Comparison of ENCODE assay signal across 1 cellular context in the genomic region with DNA sequence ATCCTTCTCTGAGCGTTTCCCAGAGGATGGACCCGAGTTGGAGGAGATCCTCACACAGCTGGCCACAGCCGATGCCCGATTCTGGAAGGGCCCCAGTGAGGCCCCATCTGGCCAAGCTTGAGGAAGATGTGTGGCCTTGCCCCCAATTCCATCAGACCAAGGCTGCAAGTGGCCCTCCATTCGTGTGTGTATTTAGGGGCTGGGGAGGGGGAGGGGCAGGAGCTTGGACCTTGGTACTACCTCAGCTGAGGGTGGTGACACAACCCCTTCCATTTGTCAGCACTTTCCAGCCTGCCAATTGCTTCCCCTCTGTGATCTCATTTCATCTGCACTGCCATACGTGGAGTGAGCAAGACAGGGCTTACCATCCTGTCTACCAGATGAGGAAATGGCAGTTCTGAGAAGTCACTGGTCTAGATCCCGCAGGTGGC.
TF ChIP-seq lines count a peak whose summit lies in the region.

No MANE protein-coding gene starts in this region.

TF ChIP-seq in GM23338, 12 proteins besides CTCF, POLR2A, EP300 and RAD21 (continued from another document):
- TF ChIP-seq, protein P1, sequence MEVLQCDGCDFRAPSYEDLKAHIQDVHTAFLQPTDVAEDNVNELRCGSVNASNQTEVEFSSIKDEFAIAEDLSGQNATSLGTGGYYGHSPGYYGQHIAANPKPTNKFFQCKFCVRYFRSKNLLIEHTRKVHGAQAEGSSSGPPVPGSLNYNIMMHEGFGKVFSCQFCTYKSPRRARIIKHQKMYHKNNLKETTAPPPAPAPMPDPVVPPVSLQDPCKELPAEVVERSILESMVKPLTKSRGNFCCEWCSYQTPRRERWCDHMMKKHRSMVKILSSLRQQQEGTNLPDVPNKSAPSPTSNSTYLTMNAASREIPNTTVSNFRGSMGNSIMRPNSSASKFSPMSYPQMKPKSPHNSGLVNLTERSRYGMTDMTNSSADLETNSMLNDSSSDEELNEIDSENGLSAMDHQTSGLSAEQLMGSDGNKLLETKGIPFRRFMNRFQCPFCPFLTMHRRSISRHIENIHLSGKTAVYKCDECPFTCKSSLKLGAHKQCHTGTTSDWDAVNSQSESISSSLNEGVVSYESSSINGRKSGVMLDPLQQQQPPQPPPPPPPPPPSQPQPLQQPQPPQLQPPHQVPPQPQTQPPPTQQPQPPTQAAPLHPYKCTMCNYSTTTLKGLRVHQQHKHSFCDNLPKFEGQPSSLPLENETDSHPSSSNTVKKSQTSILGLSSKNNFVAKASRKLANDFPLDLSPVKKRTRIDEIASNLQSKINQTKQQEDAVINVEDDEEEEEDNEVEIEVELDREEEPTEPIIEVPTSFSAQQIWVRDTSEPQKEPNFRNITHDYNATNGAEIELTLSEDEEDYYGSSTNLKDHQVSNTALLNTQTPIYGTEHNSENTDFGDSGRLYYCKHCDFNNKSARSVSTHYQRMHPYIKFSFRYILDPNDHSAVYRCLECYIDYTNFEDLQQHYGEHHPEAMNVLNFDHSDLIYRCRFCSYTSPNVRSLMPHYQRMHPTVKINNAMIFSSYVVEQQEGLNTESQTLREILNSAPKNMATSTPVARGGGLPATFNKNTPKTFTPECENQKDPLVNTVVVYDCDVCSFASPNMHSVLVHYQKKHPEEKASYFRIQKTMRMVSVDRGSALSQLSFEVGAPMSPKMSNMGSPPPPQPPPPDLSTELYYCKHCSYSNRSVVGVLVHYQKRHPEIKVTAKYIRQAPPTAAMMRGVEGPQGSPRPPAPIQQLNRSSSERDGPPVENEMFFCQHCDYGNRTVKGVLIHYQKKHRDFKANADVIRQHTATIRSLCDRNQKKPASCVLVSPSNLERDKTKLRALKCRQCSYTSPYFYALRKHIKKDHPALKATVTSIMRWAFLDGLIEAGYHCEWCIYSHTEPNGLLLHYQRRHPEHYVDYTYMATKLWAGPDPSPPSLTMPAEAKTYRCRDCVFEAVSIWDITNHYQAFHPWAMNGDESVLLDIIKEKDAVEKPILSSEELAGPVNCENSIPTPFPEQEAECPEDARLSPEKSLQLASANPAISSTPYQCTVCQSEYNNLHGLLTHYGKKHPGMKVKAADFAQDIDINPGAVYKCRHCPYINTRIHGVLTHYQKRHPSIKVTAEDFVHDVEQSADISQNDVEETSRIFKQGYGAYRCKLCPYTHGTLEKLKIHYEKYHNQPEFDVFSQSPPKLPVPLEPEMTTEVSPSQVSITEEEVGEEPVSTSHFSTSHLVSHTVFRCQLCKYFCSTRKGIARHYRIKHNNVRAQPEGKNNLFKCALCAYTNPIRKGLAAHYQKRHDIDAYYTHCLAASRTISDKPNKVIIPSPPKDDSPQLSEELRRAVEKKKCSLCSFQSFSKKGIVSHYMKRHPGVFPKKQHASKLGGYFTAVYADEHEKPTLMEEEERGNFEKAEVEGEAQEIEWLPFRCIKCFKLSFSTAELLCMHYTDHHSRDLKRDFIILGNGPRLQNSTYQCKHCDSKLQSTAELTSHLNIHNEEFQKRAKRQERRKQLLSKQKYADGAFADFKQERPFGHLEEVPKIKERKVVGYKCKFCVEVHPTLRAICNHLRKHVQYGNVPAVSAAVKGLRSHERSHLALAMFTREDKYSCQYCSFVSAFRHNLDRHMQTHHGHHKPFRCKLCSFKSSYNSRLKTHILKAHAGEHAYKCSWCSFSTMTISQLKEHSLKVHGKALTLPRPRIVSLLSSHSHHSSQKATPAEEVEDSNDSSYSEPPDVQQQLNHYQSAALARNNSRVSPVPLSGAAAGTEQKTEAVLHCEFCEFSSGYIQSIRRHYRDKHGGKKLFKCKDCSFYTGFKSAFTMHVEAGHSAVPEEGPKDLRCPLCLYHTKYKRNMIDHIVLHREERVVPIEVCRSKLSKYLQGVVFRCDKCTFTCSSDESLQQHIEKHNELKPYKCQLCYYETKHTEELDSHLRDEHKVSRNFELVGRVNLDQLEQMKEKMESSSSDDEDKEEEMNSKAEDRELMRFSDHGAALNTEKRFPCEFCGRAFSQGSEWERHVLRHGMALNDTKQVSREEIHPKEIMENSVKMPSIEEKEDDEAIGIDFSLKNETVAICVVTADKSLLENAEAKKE (CRISPR knock-in tag; IDR thresholded peaks at IDR 0.05), result no peak
- TF ChIP-seq POLR2AphosphoS5 (IDR thresholded peaks at IDR 0.05; ENCODE audit: low read depth), result no peak
- TF ChIP-seq, protein P2, sequence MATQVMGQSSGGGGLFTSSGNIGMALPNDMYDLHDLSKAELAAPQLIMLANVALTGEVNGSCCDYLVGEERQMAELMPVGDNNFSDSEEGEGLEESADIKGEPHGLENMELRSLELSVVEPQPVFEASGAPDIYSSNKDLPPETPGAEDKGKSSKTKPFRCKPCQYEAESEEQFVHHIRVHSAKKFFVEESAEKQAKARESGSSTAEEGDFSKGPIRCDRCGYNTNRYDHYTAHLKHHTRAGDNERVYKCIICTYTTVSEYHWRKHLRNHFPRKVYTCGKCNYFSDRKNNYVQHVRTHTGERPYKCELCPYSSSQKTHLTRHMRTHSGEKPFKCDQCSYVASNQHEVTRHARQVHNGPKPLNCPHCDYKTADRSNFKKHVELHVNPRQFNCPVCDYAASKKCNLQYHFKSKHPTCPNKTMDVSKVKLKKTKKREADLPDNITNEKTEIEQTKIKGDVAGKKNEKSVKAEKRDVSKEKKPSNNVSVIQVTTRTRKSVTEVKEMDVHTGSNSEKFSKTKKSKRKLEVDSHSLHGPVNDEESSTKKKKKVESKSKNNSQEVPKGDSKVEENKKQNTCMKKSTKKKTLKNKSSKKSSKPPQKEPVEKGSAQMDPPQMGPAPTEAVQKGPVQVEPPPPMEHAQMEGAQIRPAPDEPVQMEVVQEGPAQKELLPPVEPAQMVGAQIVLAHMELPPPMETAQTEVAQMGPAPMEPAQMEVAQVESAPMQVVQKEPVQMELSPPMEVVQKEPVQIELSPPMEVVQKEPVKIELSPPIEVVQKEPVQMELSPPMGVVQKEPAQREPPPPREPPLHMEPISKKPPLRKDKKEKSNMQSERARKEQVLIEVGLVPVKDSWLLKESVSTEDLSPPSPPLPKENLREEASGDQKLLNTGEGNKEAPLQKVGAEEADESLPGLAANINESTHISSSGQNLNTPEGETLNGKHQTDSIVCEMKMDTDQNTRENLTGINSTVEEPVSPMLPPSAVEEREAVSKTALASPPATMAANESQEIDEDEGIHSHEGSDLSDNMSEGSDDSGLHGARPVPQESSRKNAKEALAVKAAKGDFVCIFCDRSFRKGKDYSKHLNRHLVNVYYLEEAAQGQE (IDR thresholded peaks at IDR 0.05; ENCODE audit: unreplicated experiment), result no peak
TF ChIP-seq in GM23338: peak in this region for 0.
